28 cellular contexts compared by ENCODE assay signal in genomic region chr2:204174034-204174433, GRCh38.
"Had no signal": no experiment of that assay in that cellular context is flagged by ENCODE, and none has a peak within 500 bp of the region (broad histone marks: within the 10 kb centered on the region; RNA-seq: fewer than 3 reads in every experiment).

No MANE protein-coding gene starts in this region.

- H3K27me3 ChIP-seq: colonic mucosa, esophagus muscularis mucosa, gastrocnemius medialis, gastroesophageal sphincter, heart left ventricle had no signal

- ATAC-seq: effector memory CD8-positive, alpha-beta T cell; esophagus mucosa; foreskin keratinocyte; gastrocnemius medialis; gastroesophageal sphincter had no signal

- DNase-seq: colonic mucosa; cortex of kidney; dermis blood vessel endothelial cell; dorsolateral prefrontal cortex; effector CD4-positive, alpha-beta T cell; effector CD8-positive, alpha-beta T cell; effector memory CD4-positive, alpha-beta T cell; effector memory CD8-positive, alpha-beta T cell; endodermal cell; erythroblast; esophagus squamous epithelium; foreskin fibroblast; foreskin keratinocyte; foreskin melanocyte; gastrocnemius medialis; glutamatergic neuron; head of caudate nucleus; heart left ventricle; heart right ventricle had no signal

- FAIRE-seq: colon, endometrium, endothelial cell of umbilical vein, frontal cortex had no signal

- H3K4me3 ChIP-seq: colonic mucosa, coronary artery, dorsolateral prefrontal cortex, esophagus muscularis mucosa, esophagus squamous epithelium, gastrocnemius medialis, gastroesophageal sphincter, heart left ventricle, heart right ventricle had no signal

- H3K9me3 ChIP-seq: colonic mucosa, esophagus muscularis mucosa, esophagus squamous epithelium, gastrocnemius medialis, gastroesophageal sphincter, heart left ventricle, heart right ventricle had no signal

- H3K36me3 ChIP-seq: colonic mucosa, esophagus muscularis mucosa, esophagus squamous epithelium, gastrocnemius medialis, gastroesophageal sphincter, heart left ventricle, heart right ventricle had no signal

- H3K27ac ChIP-seq: colonic mucosa, coronary artery, dorsolateral prefrontal cortex, epithelial cell of prostate, esophagus muscularis mucosa, esophagus squamous epithelium, foreskin keratinocyte, gastrocnemius medialis, gastroesophageal sphincter, heart left ventricle, heart right ventricle had no signal
